ENCODE assay signal across 1 cellular context in genomic region chr7:150409300-150410030, GRCh38.
TF ChIP-seq lines count a peak whose summit lies in the region.

No MANE protein-coding gene starts in this region.

TF ChIP-seq in GM23338, 12 proteins besides CTCF, POLR2A, EP300 and RAD21 (continued from another document):
- TF ChIP-seq JUNB (IDR thresholded peaks at IDR 0.05; ENCODE audit: unreplicated experiment) = no peak
TF ChIP-seq in GM23338: peak in this region for 1.
